Comparison of ENCODE assay signal across 26 cellular contexts in the genomic region with DNA sequence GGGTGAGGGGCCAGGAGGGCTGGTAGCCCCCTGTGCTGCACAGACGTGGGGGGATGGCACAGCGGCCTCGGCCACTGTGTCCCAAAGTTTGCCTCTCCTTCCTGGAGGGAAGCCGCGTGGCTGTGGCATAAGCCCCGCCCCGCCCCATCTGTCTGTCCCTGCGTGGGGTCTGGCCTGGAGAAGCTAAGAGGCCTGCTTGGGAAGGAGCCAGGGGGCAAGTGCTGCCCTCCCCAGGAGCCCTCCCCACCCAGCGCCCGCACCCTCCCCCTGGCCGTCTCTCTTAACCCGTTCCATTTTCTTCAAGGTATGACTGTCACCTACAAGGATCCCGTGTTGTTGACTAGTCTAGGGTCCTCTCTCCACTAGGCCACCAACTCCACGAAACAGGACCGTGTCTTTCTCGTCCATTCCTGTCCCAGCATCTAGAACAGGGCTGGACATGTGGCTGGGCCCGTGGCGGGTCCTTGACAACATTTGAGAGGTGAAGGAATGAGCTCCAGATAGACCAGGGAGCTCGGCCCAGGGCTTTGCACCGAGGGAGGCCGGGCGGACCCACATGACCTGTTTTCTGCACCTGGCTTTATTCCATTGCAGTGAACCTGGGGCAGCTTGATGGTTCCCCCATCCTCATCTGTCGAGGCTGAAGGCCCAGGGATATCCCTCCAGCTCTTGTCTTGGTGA.
DNase-seq lines count a peak whose midpoint lies in the region; ATAC-seq, FAIRE-seq and TF ChIP-seq lines count a peak whose summit lies in the region.
"Had no signal": no experiment of that assay in that cellular context is flagged by ENCODE, and none has a peak within 500 bp of the region (broad histone marks: within the 10 kb centered on the region; RNA-seq: fewer than 3 reads in every experiment).

No MANE protein-coding gene starts in this region.

- no peak overlapping the region for H2BK5ac ChIP-seq in mesenchymal stem cell (ENCODE audit: low read depth, low read length, poor library complexity, severe bottlenecking)

- H3K27me3 ChIP-seq in right lobe of liver (no peaks in the 10 kb centered on the region), HepG2 (ENCODE audit: control insufficient read depth in 1 of 2, insufficient read depth in 2 of 2, low read length in 2 of 2) (peaks cover 1 to 14% of the 10 kb centered on the region in 2 experiments; a peak in 4 of 5 replicates), osteoblast (ENCODE audit: insufficient read depth, low read length) (no peaks in the 10 kb centered on the region), mesenchymal stem cell (ENCODE audit: control insufficient read depth in 1 of 2, insufficient read depth in 1 of 2, low read length in 2 of 2) (peaks cover 0 to 10% of the 10 kb centered on the region in 2 experiments)
- H3K27me3 ChIP-seq: brain microvascular endothelial cell, MG63, neural progenitor cell, tibial nerve had no signal

- no peak overlapping the region for H4K91ac ChIP-seq in mesenchymal stem cell (ENCODE audit: low read length)

- POLR2A ChIA-PET in HepG2 (lab: Yijun Ruan, JAX) = no interaction called here

- H3K27ac ChIP-seq in right lobe of liver = no peak overlapping the region
- H3K27ac ChIP-seq in HepG2 (ENCODE audit: extremely low read length, insufficient read depth, low read length) = no peak overlapping the region
- H3K27ac ChIP-seq in osteoblast (ENCODE audit: low read depth, low read length) = no peak overlapping the region
- no peak overlapping the region for H3K27ac ChIP-seq in mesenchymal stem cell (ENCODE audit: low read length, poor library complexity, severe bottlenecking)
- H3K27ac ChIP-seq: 22Rv1, brain microvascular endothelial cell, left ventricle myocardium inferior, neural progenitor cell, tibial nerve had no signal

- no peaks in the 10 kb centered on the region for H3K9me3 ChIP-seq in right lobe of liver
- H3K9me3 ChIP-seq in HepG2 (ENCODE audit: low read length) = no peaks in the 10 kb centered on the region
- H3K9me3 ChIP-seq in osteoblast (ENCODE audit: low read depth, low read length) = no peaks in the 10 kb centered on the region
- H3K9me3 ChIP-seq in mesenchymal stem cell (ENCODE audit: control insufficient read depth, low read length) = peaks cover 5% of the 10 kb centered on the region

- FAIRE-seq in HepG2 (lab: Jason Lieb, UNC) = no peak
- FAIRE-seq: endothelial cell of umbilical vein, K562 had no signal

- no peak for TF ChIP-seq POLR2A in right lobe of liver (IDR thresholded peaks at IDR 0.05)
- no peak for TF ChIP-seq POLR2A in HepG2 (IDR thresholded peaks at IDR 0.05; ENCODE audit: insufficient read depth in 1 of 2, low read depth in 2 of 2, low read length in 2 of 2)

- no peak overlapping the region for H3K18ac ChIP-seq in mesenchymal stem cell (ENCODE audit: low read depth in 1 of 2, low read length in 2 of 2)

- 84% methylated on average over 15 of the region's 23 CpGs for WGBS in right lobe of liver (ENCODE audit: insufficient coverage, low coverage, low lambda C conversion rate, missing lambda C conversion rate)
- 39% methylated on average over 15 of the region's 23 CpGs for WGBS in HepG2 (ENCODE audit: low lambda C conversion rate)
- WGBS in mesenchymal stem cell = 87% methylated on average over 23 of the region's 23 CpGs

- TF ChIP-seq CTCF in right lobe of liver (IDR thresholded peaks at IDR 0.05) (no peak), HepG2 (CRISPR knock-in tag; IDR thresholded peaks at IDR 0.05) (no peak), osteoblast (IDR thresholded peaks at IDR 0.05; ENCODE audit: extremely low read depth, low read depth, low read length) (no peak)

- DNase-seq in NCI-H2171 treated with DMSO at 0.1 percent for 48 hours (lab: John Stamatoyannopoulos, UW) (peak; percentile 17), NCI-H2171 (lab: John Stamatoyannopoulos, UW) (no peak), right lobe of liver (peak in 2 of 3 donors; percentile 22 to 35), HepG2 (ENCODE audit: low spot score) (no peak), osteoblast (ENCODE audit: insufficient read length, low spot score, missing footprints) (peak; percentile 48), ureter (ENCODE audit: low spot score) (peak; percentile 26), mesenchymal stem cell (no peak), hypothalamus (lab: John Stamatoyannopoulos, UW) (no peak)
- DNase-seq: activated CD8-positive, alpha-beta memory T cell treated with anti-CD3 and anti-CD28 coated beads for 24 hours; brain microvascular endothelial cell; CD4-positive, alpha-beta memory T cell; DMS53; HCEC 1CT; left ventricle myocardium inferior; MG63; NCI-H1436 treated with DMSO at 0.1 percent for 48 hours; NCI-H774; stimulated activated CD4-positive, alpha-beta T cell treated with anti-CD3 and anti-CD28 coated beads, Interleukin-4, amount 100 ng/mL, for 24 hours; stimulated activated naive CD4-positive, alpha-beta T cell treated with Interleukin-2 at 50 U/mL for 16 hours; T1000 had no signal

- intact Hi-C loops in right lobe of liver (cut with DNase I) = no loop called here
- intact Hi-C loops in HepG2 (cut with micrococcal nuclease; ENCODE audit: unreplicated experiment) = no loop called here

- no peak overlapping the region for H3K23ac ChIP-seq in mesenchymal stem cell (ENCODE audit: low read length in 2 of 2)

- no peak overlapping the region for H2BK12ac ChIP-seq in mesenchymal stem cell (ENCODE audit: low read length in 2 of 2)

- H3K4me2 ChIP-seq in HepG2 (ENCODE audit: low read depth, low read length) = no peak overlapping the region
- no peak overlapping the region for H3K4me2 ChIP-seq in osteoblast (ENCODE audit: insufficient read depth, low read length)
- H3K4me2 ChIP-seq in mesenchymal stem cell (ENCODE audit: low read length, poor library complexity, severe bottlenecking) = no peak overlapping the region
- H3K4me2 ChIP-seq: neural progenitor cell had no signal

- BruUV-seq in HepG2 (replicated peaks; lab: Mats Ljungman, UMichigan) = no TSS peak

- no peaks in the 10 kb centered on the region for H3K79me2 ChIP-seq in HepG2 (ENCODE audit: insufficient read depth, low read length)
- no peaks in the 10 kb centered on the region for H3K79me2 ChIP-seq in osteoblast (ENCODE audit: insufficient read depth, low read length)

- H3K79me1 ChIP-seq in mesenchymal stem cell (replicated peaks; ENCODE audit: low read length, poor library complexity, severe bottlenecking) = no peaks in the 10 kb centered on the region

- H2BK15ac ChIP-seq in mesenchymal stem cell (ENCODE audit: low read depth, poor library complexity, severe bottlenecking) = no peak overlapping the region

- H3K14ac ChIP-seq in mesenchymal stem cell (ENCODE audit: low read length in 2 of 2) = no peak overlapping the region

- in situ Hi-C loops in HepG2 (cut with HindIII; ENCODE audit: extremely low pct_ligation_motif_present, low pct_unique_long_range_greater_than_20kb) = no loop called here

- no peak overlapping the region for H3K4ac ChIP-seq in mesenchymal stem cell (ENCODE audit: low read depth in 1 of 2, low read length in 2 of 2)

- no peaks in the 10 kb centered on the region for H4K20me1 ChIP-seq in HepG2 (ENCODE audit: insufficient read depth, low read length)
- H4K20me1 ChIP-seq in osteoblast (ENCODE audit: insufficient read depth, low read length) = no peaks in the 10 kb centered on the region

- H3K36me3 ChIP-seq in right lobe of liver (no peaks in the 10 kb centered on the region), HepG2 (replicated peaks in 1 of 2; ENCODE audit: control insufficient read depth in 1 of 2, insufficient read depth in 2 of 2, low read length in 2 of 2) (no peaks in the 10 kb centered on the region), osteoblast (ENCODE audit: insufficient read depth, low read length) (no peaks in the 10 kb centered on the region), mesenchymal stem cell (ENCODE audit: control insufficient read depth in 1 of 2, insufficient read depth in 2 of 2, low read depth in 1 of 2, low read length in 2 of 2) (no peaks in the 10 kb centered on the region)
- H3K36me3 ChIP-seq: brain microvascular endothelial cell, left ventricle myocardium inferior, MG63, neural progenitor cell, tibial nerve had no signal

- no peak overlapping the region for H4K8ac ChIP-seq in mesenchymal stem cell (ENCODE audit: low read length)

- CTCF ChIA-PET in HepG2 (lab: Yijun Ruan, JAX; ENCODE audit: low intra/inter-chr PET ratio, low total read pairs) = no interaction called here

- no peak for TF ChIP-seq EP300 in HepG2 (IDR thresholded peaks at IDR 0.05; ENCODE audit: low read depth in 2 of 2, low read length in 2 of 2)
- no peak for TF ChIP-seq EP300 in HepG2 (CRISPR knock-in tag; IDR thresholded peaks at IDR 0.05; ENCODE audit: borderline replicate concordance)

- no peak overlapping the region for H2BK120ac ChIP-seq in mesenchymal stem cell (ENCODE audit: low read depth, low read length)

- TF ChIP-seq RAD21 in HepG2 (CRISPR knock-in tag; IDR thresholded peaks at IDR 0.05) = no peak

- H3K9ac ChIP-seq in HepG2 (ENCODE audit: insufficient read depth, low read depth, low read length) (no peak overlapping the region), mesenchymal stem cell (ENCODE audit: low read length) (no peak overlapping the region)
- H3K9ac ChIP-seq: neural progenitor cell had no signal

- no peak overlapping the region for H2AK5ac ChIP-seq in mesenchymal stem cell (ENCODE audit: low read length, severe bottlenecking)

- H3K4me1 ChIP-seq in right lobe of liver = no peaks in the 10 kb centered on the region
- H3K4me1 ChIP-seq in HepG2 (ENCODE audit: insufficient read depth, low read length) = peaks cover 20% of the 10 kb centered on the region
- no peaks in the 10 kb centered on the region for H3K4me1 ChIP-seq in osteoblast (ENCODE audit: insufficient read depth, low read length)
- H3K4me1 ChIP-seq in mesenchymal stem cell (ENCODE audit: control insufficient read depth, insufficient read depth, low read depth, low read length) = peaks cover 4% of the 10 kb centered on the region
- H3K4me1 ChIP-seq: left ventricle myocardium inferior, neural progenitor cell, tibial nerve had no signal

- H3K4me3 ChIP-seq in right lobe of liver = no peak overlapping the region
- no peak overlapping the region for H3K4me3 ChIP-seq in HepG2 (replicated peaks in 1 of 3; ENCODE audit: insufficient read depth in 1 of 3, low read depth in 2 of 3, low read length in 3 of 3)
- no peak overlapping the region for H3K4me3 ChIP-seq in osteoblast (ENCODE audit: insufficient read depth, low read length)
- no peak overlapping the region for H3K4me3 ChIP-seq in mesenchymal stem cell (ENCODE audit: insufficient read depth in 1 of 2, low read depth in 1 of 2, low read length in 2 of 2)
- H3K4me3 ChIP-seq: K562, left ventricle myocardium inferior, MG63, mucosa of descending colon, neural progenitor cell, tibial nerve had no signal

- no peak overlapping the region for H2AFZ ChIP-seq in HepG2 (ENCODE audit: low read length)
- no peak overlapping the region for H2AFZ ChIP-seq in osteoblast (ENCODE audit: low read length)
- no peak overlapping the region for H2AFZ ChIP-seq in mesenchymal stem cell (ENCODE audit: low read depth, low read length)
- H2AFZ ChIP-seq: neural progenitor cell had no signal

- ATAC-seq in right lobe of liver (no peak), HepG2 (no peak)
- ATAC-seq: K562, mucosa of descending colon had no signal

TF ChIP-seq in HepG2, 621 proteins besides CTCF, POLR2A, EP300 and RAD21 (continues in another document):
- TF ChIP-seq ZSCAN12 (CRISPR knock-in tag; IDR thresholded peaks at IDR 0.05) (no peak), ZNF749 (CRISPR knock-in tag; IDR thresholded peaks at IDR 0.05; ENCODE audit: borderline replicate concordance) (no peak), KDM3A (CRISPR knock-in tag; IDR thresholded peaks at IDR 0.05; ENCODE audit: low read depth) (no peak)

Comparison
In these comparisons a context has a peak if more than half of its experiments do, and no peak if none do; other contexts are left out.
1. DNase-seq: peak in NCI-H2171 treated with DMSO at 0.1 percent for 48 hours (single experiment), right lobe of liver (2 of 3), osteoblast (single experiment) and ureter (single experiment); none in NCI-H2171 (single experiment), HepG2 (single experiment), mesenchymal stem cell (single experiment) and hypothalamus (0 of 51).